ENCODE assay signal across 14 cellular contexts in the genomic region with DNA sequence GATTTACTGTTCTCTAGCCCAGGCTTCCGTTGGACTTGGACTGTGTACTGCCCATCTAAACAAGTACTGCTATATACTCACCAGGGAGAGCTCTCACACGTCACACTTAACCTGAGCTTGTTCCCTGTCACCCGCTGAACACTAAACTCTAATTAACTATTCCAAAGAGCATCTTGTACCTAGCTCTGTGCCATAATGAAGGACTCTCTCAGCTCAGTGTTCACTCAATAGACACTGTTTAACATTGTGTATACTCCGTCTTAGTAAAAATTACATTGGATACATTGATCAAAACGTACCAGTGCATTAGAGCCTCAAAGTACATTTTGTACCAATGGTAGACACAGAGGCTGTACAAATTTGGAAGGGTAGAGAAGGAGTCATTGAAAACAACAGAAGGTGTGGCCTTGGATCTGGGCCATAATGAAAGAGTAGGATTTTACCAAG. TPM values are rescaled to one million over a fixed set of nuclear protein-coding genes. Genes with fewer than 3 reads are reported as not detected.
"Had no signal": no experiment of that assay in that cellular context is flagged by ENCODE, and none has a peak within 500 bp of the region (broad histone marks: within the 10 kb centered on the region; RNA-seq: fewer than 3 reads in every experiment).

No MANE protein-coding gene starts in this region.

- H3K36me3 ChIP-seq: gastrocnemius medialis, neural progenitor cell, right atrium auricular region had no signal

- H3K27ac ChIP-seq: gastrocnemius medialis, neural progenitor cell, right atrium auricular region had no signal

- ATAC-seq: esophagus mucosa; gastrocnemius medialis; left cardiac atrium; left ventricle myocardium superior; natural killer cell treated with Interleukin-12 subunit alpha and Interleukin-12 subunit beta and Interleukin-15 and Interleukin-18, amount 100 ng/mL, for 72 hours; stimulated activated memory B cell treated with anti-CD40 and anti-IgM and Interleukin-4, amounts not matched to agents 10 μg/mL and 1 μg/mL and 100 μg/mL, for 72 hours had no signal

- DNase-seq: effector memory CD4-positive, alpha-beta T cell; gastrocnemius medialis; kidney; left cardiac atrium; left ventricle myocardium superior; mesendoderm; occipital lobe; posterior cingulate gyrus; stimulated activated CD4-positive, alpha-beta T cell treated with anti-CD3 and anti-CD28 coated beads, Interleukin-4, amount 100 ng/mL, for 24 hours had no signal

- H3K4me3 ChIP-seq: gastrocnemius medialis, neural progenitor cell, right atrium auricular region had no signal

- H3K27me3 ChIP-seq: gastrocnemius medialis, neural progenitor cell, right atrium auricular region had no signal

- H3K9ac ChIP-seq: neural progenitor cell had no signal

- H3K9me3 ChIP-seq: gastrocnemius medialis, right atrium auricular region had no signal

- H3K4me1 ChIP-seq: gastrocnemius medialis, neural progenitor cell, right atrium auricular region had no signal

RNA-seq across cellular contexts. Expression of gene EPHA7, which starts 55.4 kb away (rescaled TPM):
- total RNA-seq: natural killer cell treated with Interleukin-12 subunit alpha and Interleukin-12 subunit beta and Interleukin-15 and Interleukin-18, amount 100 ng/mL, for 72 hours had no signal
